ENCODE assay signal across 8 cellular contexts in genomic region chr6:13354331-13355042, GRCh38. TPM values are rescaled to one million over a fixed set of nuclear protein-coding genes. Genes with fewer than 3 reads are reported as not detected.
DNase-seq lines count a peak whose midpoint lies in the region; ATAC-seq, FAIRE-seq and TF ChIP-seq lines count a peak whose summit lies in the region.

No MANE protein-coding gene starts in this region.

- H3K27ac ChIP-seq in GM12878 (ENCODE audit: control insufficient read depth, insufficient read depth) (peak overlapping the region; percentile 94), right lobe of liver (no peak overlapping the region)

- H3K9me3 ChIP-seq in GM12878 (replicated peaks; ENCODE audit: control insufficient read depth, insufficient read depth, low read length) (no peaks in the 10 kb centered on the region), right lobe of liver (no peaks in the 10 kb centered on the region)

- H3K9ac ChIP-seq in GM12878 (ENCODE audit: control insufficient read depth, insufficient read depth, low read length), result peak overlapping the region; percentile 36; the same call in 1 of the 2 replicates

- peak overlapping the region in 1 of 2 donors; percentile 71 for H3K4me3 Mint-ChIP-seq in stimulated activated naive CD8-positive, alpha-beta T cell treated with anti-CD3 and anti-CD28 coated beads, Interleukin-15, amount 100 ng/mL, for 72 hours

- CTCF ChIA-PET in GM12878 (lab: Yijun Ruan, JAX), result interaction anchor here (0.6 to 6.4 kb wide), 17 partner anchors 10 to 241 kb away, joined by 3 to 41 read pairs (median 5); partner anchors contain the start of gene SIRT5

- in situ Hi-C loops in GM12878 (cut with MboI), result no loop called here

- H3K4me1 ChIP-seq in GM12878 (ENCODE audit: control insufficient read depth, insufficient read depth, low read length), result peaks cover 36% of the 10 kb centered on the region
- no peaks in the 10 kb centered on the region for H3K4me1 ChIP-seq in right lobe of liver

- no peaks in the 10 kb centered on the region for H4K20me1 ChIP-seq in GM12878 (ENCODE audit: control insufficient read depth, insufficient read depth)

- no peak for TF ChIP-seq CTCF in GM12878 (IDR thresholded peaks at IDR 0.05 in 2 of 3, conservative IDR thresholded peaks at IDR 0.05 in 1 of 3; ENCODE audit: control insufficient read depth in 2 of 3, extremely low read depth in 1 of 3, insufficient read depth in 1 of 3, low read depth in 3 of 3, low read length in 3 of 3)
- TF ChIP-seq CTCF in right lobe of liver (IDR thresholded peaks at IDR 0.05), result no peak

- no peaks in the 10 kb centered on the region for H3K9me3 Mint-ChIP-seq in stimulated activated naive CD8-positive, alpha-beta T cell treated with anti-CD3 and anti-CD28 coated beads, Interleukin-15, amount 100 ng/mL, for 72 hours

- ATAC-seq in GM12878, result no peak
- peak; percentile 39 to 68 (median 48) for ATAC-seq in right lobe of liver
- no peak for ATAC-seq in HG03442 (IDR thresholded peaks at IDR 0.05; ENCODE audit: unreplicated experiment)
- ATAC-seq in stimulated activated naive CD8-positive, alpha-beta T cell treated with anti-CD3 and anti-CD28 coated beads, Interleukin-15, amount 100 ng/mL, for 72 hours, result no peak
- ATAC-seq in HG03039 (IDR thresholded peaks at IDR 0.05; ENCODE audit: unreplicated experiment), result no peak

- no peaks in the 10 kb centered on the region for H3K27me3 ChIP-seq in GM12878 (replicated peaks in 1 of 2; ENCODE audit: control insufficient read depth in 2 of 2, insufficient read depth in 2 of 2, low read length in 1 of 2)
- H3K27me3 ChIP-seq in right lobe of liver, result no peaks in the 10 kb centered on the region

- RAD21 ChIA-PET in GM12878 (lab: Charles Lee; ENCODE audit: unreplicated experiment), result interaction anchor here (0.9 to 7.2 kb wide), 18 partner anchors 13 to 221 kb away, joined by 3 to 126 read pairs (median 8); partner anchors contain the start of genes SIRT5 and TBC1D7

- peak overlapping the region; percentile 99 for H3K4me2 ChIP-seq in GM12878 (ENCODE audit: control insufficient read depth, insufficient read depth)

- peaks cover 49% of the 10 kb centered on the region for H3K4me1 Mint-ChIP-seq in stimulated activated naive CD8-positive, alpha-beta T cell treated with anti-CD3 and anti-CD28 coated beads, Interleukin-15, amount 100 ng/mL, for 72 hours

- DNase-seq in AML-193 (lab: John Stamatoyannopoulos, UW) (peak; percentile 92 to 94), Kasumi-1 (lab: John Stamatoyannopoulos, UW) (peak; percentile 91 to 92), GM12878 (ENCODE audit: low read depth, low spot score) (no peak), right lobe of liver (no peak)
- DNase-seq in effector CD8-positive, alpha-beta T cell (lab: John Stamatoyannopoulos, UW), result no peak
- DNase-seq in stimulated activated naive CD8-positive, alpha-beta T cell treated with anti-CD3 and anti-CD28 coated beads, Interleukin-15, amount 100 ng/mL, for 72 hours, result no peak

- no TSS peak for BruUV-seq in GM12878 (replicated peaks; lab: Mats Ljungman, UMichigan)

- H3K27ac Mint-ChIP-seq in stimulated activated naive CD8-positive, alpha-beta T cell treated with anti-CD3 and anti-CD28 coated beads, Interleukin-15, amount 100 ng/mL, for 72 hours, result peak overlapping the region in 1 of 2 donors; percentile 89

- H2AFZ ChIP-seq in GM12878 (ENCODE audit: control insufficient read depth, low read depth, low read length), result no peak overlapping the region; the same call in 1 of the 2 replicates

- peak; percentile 7 for FAIRE-seq in GM12878 (lab: Jason Lieb, UNC)

- SMC1A ChIA-PET in GM12878 (lab: Charles Lee; ENCODE audit: uncharacterized antibody, unreplicated experiment), result interaction anchor here (0.6 to 11.1 kb wide), 22 partner anchors 9 to 410 kb away, joined by 3 to 178 read pairs (median 7); partner anchors contain the start of genes SIRT5 and TBC1D7

- TF ChIP-seq EP300 in GM12878 (IDR thresholded peaks at IDR 0.05; ENCODE audit: borderline replicate concordance in 1 of 2, control insufficient read depth in 1 of 2, low read depth in 2 of 2, low read length in 2 of 2), result no peak

- H3K36me3 ChIP-seq in GM12878 (ENCODE audit: control insufficient read depth in 2 of 2, insufficient read depth in 2 of 2, low read length in 1 of 2) (no peaks in the 10 kb centered on the region), right lobe of liver (no peaks in the 10 kb centered on the region)

- 90% methylated on average over 13 of the region's 13 CpGs for WGBS in GM12878 (ENCODE audit: insufficient coverage, insufficient replicate concordance, low lambda C conversion rate, missing lambda C conversion rate)
- 41% methylated on average over 9 of the region's 13 CpGs for WGBS in right lobe of liver (ENCODE audit: insufficient coverage, low coverage, low lambda C conversion rate, missing lambda C conversion rate)

- H3K79me2 ChIP-seq in GM12878 (ENCODE audit: control insufficient read depth, insufficient read depth, low read length), result no peaks in the 10 kb centered on the region

- intact Hi-C loops in GM12878 (cut with micrococcal nuclease; ENCODE audit: unreplicated experiment), result loop anchor here (1.0 kb wide), 1 partner anchor 74 kb away; no protein-coding TSS in a partner anchor
- intact Hi-C loops in right lobe of liver (cut with DNase I), result no loop called here

- POLR2A ChIA-PET in GM12878 (lab: Charles Lee), result interaction anchor here (0.8 to 7.0 kb wide), 8 partner anchors 13 to 409 kb away, joined by 3 to 45 read pairs (median 4); no protein-coding TSS in a partner anchor

- H3K4me3 ChIP-seq in GM12878 (no peak overlapping the region), right lobe of liver (no peak overlapping the region)

- TF ChIP-seq POLR2A in GM12878 (IDR thresholded peaks at IDR 0.05; ENCODE audit: low read depth, low read length), result no peak
- no peak for TF ChIP-seq POLR2A in right lobe of liver (IDR thresholded peaks at IDR 0.05)

- no peak for TF ChIP-seq RAD21 in GM12878 (IDR thresholded peaks at IDR 0.05; ENCODE audit: insufficient read depth, low read depth, low read length)

- H3K27me3 Mint-ChIP-seq in stimulated activated naive CD8-positive, alpha-beta T cell treated with anti-CD3 and anti-CD28 coated beads, Interleukin-15, amount 100 ng/mL, for 72 hours, result no peaks in the 10 kb centered on the region

TF ChIP-seq in GM12878, 131 proteins besides CTCF, POLR2A, EP300 and RAD21 (continues in another document):
- TF ChIP-seq PAX8 (IDR thresholded peaks at IDR 0.05), result no peak
- TF ChIP-seq STAT3 (IDR thresholded peaks at IDR 0.05; ENCODE audit: low read depth, low read length), result no peak
- TF ChIP-seq SIX5 (IDR thresholded peaks at IDR 0.05; ENCODE audit: low read depth, low read length, severe bottlenecking), result no peak
- TF ChIP-seq CHD1 (IDR thresholded peaks at IDR 0.05; ENCODE audit: low read depth, low read length), result no peak
- TF ChIP-seq ZNF217 (IDR thresholded peaks at IDR 0.05), result no peak
- no peak for TF ChIP-seq ZBTB11 (CRISPR knock-in tag; IDR thresholded peaks at IDR 0.05)

RNA-seq across cellular contexts. Expression of gene TBC1D7, which starts 26.1 kb away (rescaled TPM):
- 62.0 and 68.8 TPM in 2 replicates for total RNA-seq in GM12878 (2013; cell fraction: nucleolus; rRNA removed)
- total RNA-seq in GM12878 (2014; rRNA removed) (20.8 and 24.6 TPM in 2 replicates), GM12878 (2014; rRNA removed; fragmentation: Illumina TruSeq; extraction: Trizol) (19.8 and 21.9 TPM in 2 replicates), GM12878 (2021) (21.0 and 23.1 TPM in 2 replicates), right lobe of liver (10 to 100 TPM in 2 of 6 experiments, 1 to 10 TPM in 4; 7.8 to 16.0 (median 9.7) TPM)
- polyA plus RNA-seq in GM12878 (2011; ENCODE audit: low read depth), result 24.3 TPM
- polyA plus RNA-seq in GM12878 (2011; rRNA removed) (51.7 and 63.8 TPM in 2 replicates), GM12878 (2014; fragmentation: Illumina TruSeq; extraction: Trizol) (23.7 and 26.0 TPM in 2 replicates), GM12878 (2014; fragmentation: Nextera tagmentation; extraction: Ambion mirVana) (10 to 100 TPM; 36.5 to 39.3 TPM), GM12878 (2014; rRNA removed) (20.1 and 20.9 TPM in 2 replicates), GM12878 (2016; fragmentation: Nextera tagmentation; extraction: Ambion mirVana) (10 to 100 TPM; 57.7 to 65.9 TPM)
- 28.9 and 39.1 TPM in 2 replicates for polyA plus RNA-seq in GM12878 (2011; cell fraction: cytosol; rRNA removed)
- polyA plus RNA-seq in GM12878 (2011; cell fraction: nucleus; rRNA removed), result 34.2 and 40.4 TPM in 2 replicates
- polyA plus RNA-seq in GM12878 (2012), result 21.2 and 26.7 TPM in 2 replicates
- 35.0 and 64.7 TPM in 2 replicates for polyA minus RNA-seq in GM12878 (2011; rRNA and poly(A)+ RNA removed)
- polyA minus RNA-seq in GM12878 (2011; cell fraction: cytosol; rRNA and poly(A)+ RNA removed), result 12.4 and 14.1 TPM in 2 replicates
- 38.0 and 56.2 TPM in 2 replicates for polyA minus RNA-seq in GM12878 (2011; cell fraction: nucleus; rRNA and poly(A)+ RNA removed)

Comparison
In these comparisons a context has a peak if more than half of its experiments do, and no peak if none do; other contexts are left out.
1. DNase-seq: peak in AML-193 (2 of 2) and Kasumi-1 (2 of 2); none in GM12878 (single experiment), right lobe of liver (0 of 3), effector CD8-positive, alpha-beta T cell (single experiment) and stimulated activated naive CD8-positive, alpha-beta T cell treated with anti-CD3 and anti-CD28 coated beads, Interleukin-15, amount 100 ng/mL, for 72 hours (0 of 2).
2. ATAC-seq: peak in right lobe of liver (4 of 4); none in GM12878 (single experiment), HG03442 (single experiment), stimulated activated naive CD8-positive, alpha-beta T cell treated with anti-CD3 and anti-CD28 coated beads, Interleukin-15, amount 100 ng/mL, for 72 hours (single experiment) and HG03039 (single experiment).